Comparison of ENCODE assay signal across 24 cellular contexts in genomic region chr1:240126821-240127220, GRCh38. TPM values are rescaled to one million over a fixed set of nuclear protein-coding genes. Genes with fewer than 3 reads are reported as not detected.
"Had no signal": no experiment of that assay in that cellular context is flagged by ENCODE, and none has a peak within 500 bp of the region (broad histone marks: within the 10 kb centered on the region; RNA-seq: fewer than 3 reads in every experiment).

No MANE protein-coding gene starts in this region.

- DNase-seq: activated CD4-positive, alpha-beta T cell treated with anti-CD3 and anti-CD28 coated beads for 36 hours; activated CD4-positive, alpha-beta T cell treated with anti-CD3 and anti-CD28 coated beads, Interleukin-2, amount 50 U/mL, for 48 hours; activated gamma-delta T cell treated with Interleukin-2 at 50 U/mL for 16 hours; activated T-cell treated with anti-CD3 and anti-CD28 coated beads for 4 hours; effector CD4-positive, alpha-beta T cell; hippocampal formation; kidney; left lung; nephron progenitor cell; nucleus accumbens; retina; stimulated activated CD4-positive, alpha-beta T cell treated with anti-CD3 and anti-CD28 coated beads, Interleukin-12 subunit alpha, Interleukin-12 subunit beta, amount 100 ng/mL, for 4 hours; stimulated activated CD4-positive, alpha-beta T cell treated with anti-CD3 and anti-CD28 coated beads, Interleukin-2, amount 100 ng/mL, for 24 hours; stimulated activated naive CD8-positive, alpha-beta T cell treated with anti-CD3 and anti-CD28 coated beads, Interleukin-15, Interleukin-2, amounts not matched to agents 100 U/mL and 50 U/mL, for 24 hours; substantia nigra; tibial artery; uterus had no signal

- H3K4me1 Mint-ChIP-seq: activated CD4-positive, alpha-beta T cell treated with anti-CD3 and anti-CD28 coated beads for 36 hours had no signal

- H3K27ac ChIP-seq: adrenal gland, gastroesophageal sphincter, left lung, tibial artery, uterus had no signal

- H3K4me3 ChIP-seq: adrenal gland, gastroesophageal sphincter, left lung, tibial artery, uterus had no signal

- H3K9me3 Mint-ChIP-seq: activated T-helper 1 cell treated with anti-CD3 and anti-CD28 coated beads, Interleukin-12 subunit alpha, Interleukin-12 subunit beta, Interleukin-2, Interleukin-4 antibody, amounts not matched to agents 30 ng/mL and 10 ng/mL and 1 ng/mL, durations not matched to agents 14 hours and 24 hours and 36 hours; nephron progenitor cell; WTC11 had no signal

- H3K27ac Mint-ChIP-seq: activated CD4-positive, alpha-beta T cell treated with anti-CD3 and anti-CD28 coated beads for 36 hours; activated naive CD4-positive, alpha-beta T cell treated with anti-CD3 and anti-CD28 coated beads, Interleukin-2, amount 50 U/mL, for 72 hours; activated T-helper 1 cell treated with anti-CD3 and anti-CD28 coated beads, Interleukin-12 subunit alpha, Interleukin-12 subunit beta, Interleukin-2, Interleukin-4 antibody, amounts not matched to agents 30 ng/mL and 10 ng/mL and 1 ng/mL, durations not matched to agents 14 hours and 24 hours and 36 hours; nephron progenitor cell; WTC11 had no signal

- H3K9me3 ChIP-seq: adrenal gland, gastroesophageal sphincter, left lung, tibial artery, uterus had no signal

- H3K4me1 ChIP-seq: adrenal gland, gastroesophageal sphincter, left lung, tibial artery, uterus had no signal

- H3K4me3 Mint-ChIP-seq: activated CD4-positive, alpha-beta T cell treated with anti-CD3 and anti-CD28 coated beads for 36 hours; activated T-helper 1 cell treated with anti-CD3 and anti-CD28 coated beads, Interleukin-12 subunit alpha, Interleukin-12 subunit beta, Interleukin-2, Interleukin-4 antibody, amounts not matched to agents 30 ng/mL and 10 ng/mL and 1 ng/mL, durations not matched to agents 14 hours and 24 hours and 36 hours; nephron progenitor cell; WTC11 had no signal

- H3K36me3 ChIP-seq: adrenal gland, gastroesophageal sphincter, left lung, tibial artery, uterus had no signal

- H3K27me3 ChIP-seq: adrenal gland, gastroesophageal sphincter, left lung, tibial artery, uterus had no signal

- H3K36me3 Mint-ChIP-seq: activated naive CD4-positive, alpha-beta T cell treated with anti-CD3 and anti-CD28 coated beads, Interleukin-2, amount 50 U/mL, for 72 hours; WTC11 had no signal

RNA-seq across cellular contexts. Expression of gene FMN2, which starts 35.1 kb away (rescaled TPM):
- total RNA-seq: activated CD4-positive, alpha-beta T cell treated with anti-CD3 and anti-CD28 coated beads for 36 hours; activated naive CD4-positive, alpha-beta T cell treated with anti-CD3 and anti-CD28 coated beads, Interleukin-2, amount 50 U/mL, for 72 hours; activated T-helper 1 cell treated with anti-CD3 and anti-CD28 coated beads, Interleukin-12 subunit alpha, Interleukin-12 subunit beta, Interleukin-2, Interleukin-4 antibody, amounts not matched to agents 30 ng/mL and 10 ng/mL and 1 ng/mL, durations not matched to agents 14 hours and 24 hours and 36 hours; esophagus mucosa; lung microvascular endothelial cell had no signal
